Comparison of ENCODE assay signal across 1 cellular context in the genomic region with DNA sequence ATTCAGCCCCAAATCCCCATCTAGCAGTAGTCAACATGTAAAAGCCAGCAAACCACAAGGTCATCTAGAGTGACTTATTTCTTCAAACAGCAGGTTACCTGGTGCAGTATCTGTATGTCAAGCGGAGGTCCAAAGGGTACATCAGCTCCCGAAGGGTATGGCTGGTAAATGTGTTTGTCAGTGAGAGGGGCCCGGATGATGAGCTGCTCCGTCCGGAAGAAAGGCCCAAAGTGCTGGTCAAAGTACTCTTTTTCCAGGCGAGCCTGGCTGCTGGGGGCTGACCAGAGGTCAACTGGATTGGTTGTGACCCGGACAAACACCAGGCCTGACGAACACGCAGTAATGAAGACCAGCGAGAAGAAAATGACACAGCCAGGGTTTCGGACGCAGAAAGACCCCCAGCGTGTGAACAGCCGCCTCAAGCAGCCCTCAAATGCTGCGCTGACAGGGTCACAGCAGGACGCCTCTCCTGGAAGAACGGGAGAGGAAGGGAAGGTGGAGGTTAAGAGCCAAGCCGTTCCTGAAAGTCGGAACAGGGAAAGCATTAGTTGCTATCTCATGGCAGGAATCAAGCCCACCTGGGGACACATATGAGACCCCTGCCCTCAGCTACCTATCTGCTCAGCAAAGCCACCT.
TF ChIP-seq lines count a peak whose summit lies in the region.

No MANE protein-coding gene starts in this region.

TF ChIP-seq in HepG2, 621 proteins besides CTCF, POLR2A, EP300 and RAD21 (continued from another document and continues in another):
- TF ChIP-seq, protein P1, sequence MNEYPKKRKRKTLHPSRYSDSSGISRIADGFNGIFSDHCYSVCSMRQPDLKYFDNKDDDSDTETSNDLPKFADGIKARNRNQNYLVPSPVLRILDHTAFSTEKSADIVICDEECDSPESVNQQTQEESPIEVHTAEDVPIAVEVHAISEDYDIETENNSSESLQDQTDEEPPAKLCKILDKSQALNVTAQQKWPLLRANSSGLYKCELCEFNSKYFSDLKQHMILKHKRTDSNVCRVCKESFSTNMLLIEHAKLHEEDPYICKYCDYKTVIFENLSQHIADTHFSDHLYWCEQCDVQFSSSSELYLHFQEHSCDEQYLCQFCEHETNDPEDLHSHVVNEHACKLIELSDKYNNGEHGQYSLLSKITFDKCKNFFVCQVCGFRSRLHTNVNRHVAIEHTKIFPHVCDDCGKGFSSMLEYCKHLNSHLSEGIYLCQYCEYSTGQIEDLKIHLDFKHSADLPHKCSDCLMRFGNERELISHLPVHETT (CRISPR knock-in tag; conservative IDR thresholded peaks at IDR 0.05) = 0 out of 2 replicates have a peak, but pooled peaks have one; percentile 38
- no peak for TF ChIP-seq REXO4 (CRISPR knock-in tag; IDR thresholded peaks at IDR 0.05; ENCODE audit: borderline replicate concordance)
- TF ChIP-seq NKX3-1 (CRISPR knock-in tag; IDR thresholded peaks at IDR 0.05) = no peak
- peak; percentile 60; the same call in 1 of the 2 replicates for TF ChIP-seq KDM1A (CRISPR knock-in tag; IDR thresholded peaks at IDR 0.05)
- no peak for TF ChIP-seq TBL1XR1 (IDR thresholded peaks at IDR 0.05; ENCODE audit: borderline replicate concordance, low read length, partially characterized antibody)
- TF ChIP-seq ZNF251 (CRISPR knock-in tag; IDR thresholded peaks at IDR 0.05) = no peak
- TF ChIP-seq, protein P2, sequence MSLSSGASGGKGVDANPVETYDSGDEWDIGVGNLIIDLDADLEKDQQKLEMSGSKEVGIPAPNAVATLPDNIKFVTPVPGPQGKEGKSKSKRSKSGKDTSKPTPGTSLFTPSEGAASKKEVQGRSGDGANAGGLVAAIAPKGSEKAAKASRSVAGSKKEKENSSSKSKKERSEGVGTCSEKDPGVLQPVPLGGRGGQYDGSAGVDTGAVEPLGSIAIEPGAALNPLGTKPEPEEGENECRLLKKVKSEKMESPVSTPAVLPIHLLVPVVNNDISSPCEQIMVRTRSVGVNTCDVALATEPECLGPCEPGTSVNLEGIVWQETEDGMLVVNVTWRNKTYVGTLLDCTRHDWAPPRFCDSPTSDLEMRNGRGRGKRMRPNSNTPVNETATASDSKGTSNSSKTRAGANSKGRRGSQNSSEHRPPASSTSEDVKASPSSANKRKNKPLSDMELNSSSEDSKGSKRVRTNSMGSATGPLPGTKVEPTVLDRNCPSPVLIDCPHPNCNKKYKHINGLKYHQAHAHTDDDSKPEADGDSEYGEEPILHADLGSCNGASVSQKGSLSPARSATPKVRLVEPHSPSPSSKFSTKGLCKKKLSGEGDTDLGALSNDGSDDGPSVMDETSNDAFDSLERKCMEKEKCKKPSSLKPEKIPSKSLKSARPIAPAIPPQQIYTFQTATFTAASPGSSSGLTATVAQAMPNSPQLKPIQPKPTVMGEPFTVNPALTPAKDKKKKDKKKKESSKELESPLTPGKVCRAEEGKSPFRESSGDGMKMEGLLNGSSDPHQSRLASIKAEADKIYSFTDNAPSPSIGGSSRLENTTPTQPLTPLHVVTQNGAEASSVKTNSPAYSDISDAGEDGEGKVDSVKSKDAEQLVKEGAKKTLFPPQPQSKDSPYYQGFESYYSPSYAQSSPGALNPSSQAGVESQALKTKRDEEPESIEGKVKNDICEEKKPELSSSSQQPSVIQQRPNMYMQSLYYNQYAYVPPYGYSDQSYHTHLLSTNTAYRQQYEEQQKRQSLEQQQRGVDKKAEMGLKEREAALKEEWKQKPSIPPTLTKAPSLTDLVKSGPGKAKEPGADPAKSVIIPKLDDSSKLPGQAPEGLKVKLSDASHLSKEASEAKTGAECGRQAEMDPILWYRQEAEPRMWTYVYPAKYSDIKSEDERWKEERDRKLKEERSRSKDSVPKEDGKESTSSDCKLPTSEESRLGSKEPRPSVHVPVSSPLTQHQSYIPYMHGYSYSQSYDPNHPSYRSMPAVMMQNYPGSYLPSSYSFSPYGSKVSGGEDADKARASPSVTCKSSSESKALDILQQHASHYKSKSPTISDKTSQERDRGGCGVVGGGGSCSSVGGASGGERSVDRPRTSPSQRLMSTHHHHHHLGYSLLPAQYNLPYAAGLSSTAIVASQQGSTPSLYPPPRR (CRISPR knock-in tag; IDR thresholded peaks at IDR 0.05; ENCODE audit: borderline replicate concordance) = peak; percentile 78
- TF ChIP-seq HDAC2 (CRISPR knock-in tag; IDR thresholded peaks at IDR 0.05) = peak; percentile 92
- TF ChIP-seq, protein P3, sequence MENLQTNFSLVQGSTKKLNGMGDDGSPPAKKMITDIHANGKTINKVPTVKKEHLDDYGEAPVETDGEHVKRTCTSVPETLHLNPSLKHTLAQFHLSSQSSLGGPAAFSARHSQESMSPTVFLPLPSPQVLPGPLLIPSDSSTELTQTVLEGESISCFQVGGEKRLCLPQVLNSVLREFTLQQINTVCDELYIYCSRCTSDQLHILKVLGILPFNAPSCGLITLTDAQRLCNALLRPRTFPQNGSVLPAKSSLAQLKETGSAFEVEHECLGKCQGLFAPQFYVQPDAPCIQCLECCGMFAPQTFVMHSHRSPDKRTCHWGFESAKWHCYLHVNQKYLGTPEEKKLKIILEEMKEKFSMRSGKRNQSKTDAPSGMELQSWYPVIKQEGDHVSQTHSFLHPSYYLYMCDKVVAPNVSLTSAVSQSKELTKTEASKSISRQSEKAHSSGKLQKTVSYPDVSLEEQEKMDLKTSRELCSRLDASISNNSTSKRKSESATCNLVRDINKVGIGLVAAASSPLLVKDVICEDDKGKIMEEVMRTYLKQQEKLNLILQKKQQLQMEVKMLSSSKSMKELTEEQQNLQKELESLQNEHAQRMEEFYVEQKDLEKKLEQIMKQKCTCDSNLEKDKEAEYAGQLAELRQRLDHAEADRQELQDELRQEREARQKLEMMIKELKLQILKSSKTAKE (CRISPR knock-in tag; IDR thresholded peaks at IDR 0.05; ENCODE audit: borderline replicate concordance) = peak; percentile 79
- TF ChIP-seq, protein P4, sequence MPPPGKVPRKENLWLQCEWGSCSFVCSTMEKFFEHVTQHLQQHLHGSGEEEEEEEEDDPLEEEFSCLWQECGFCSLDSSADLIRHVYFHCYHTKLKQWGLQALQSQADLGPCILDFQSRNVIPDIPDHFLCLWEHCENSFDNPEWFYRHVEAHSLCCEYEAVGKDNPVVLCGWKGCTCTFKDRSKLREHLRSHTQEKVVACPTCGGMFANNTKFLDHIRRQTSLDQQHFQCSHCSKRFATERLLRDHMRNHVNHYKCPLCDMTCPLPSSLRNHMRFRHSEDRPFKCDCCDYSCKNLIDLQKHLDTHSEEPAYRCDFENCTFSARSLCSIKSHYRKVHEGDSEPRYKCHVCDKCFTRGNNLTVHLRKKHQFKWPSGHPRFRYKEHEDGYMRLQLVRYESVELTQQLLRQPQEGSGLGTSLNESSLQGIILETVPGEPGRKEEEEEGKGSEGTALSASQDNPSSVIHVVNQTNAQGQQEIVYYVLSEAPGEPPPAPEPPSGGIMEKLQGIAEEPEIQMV (CRISPR knock-in tag; IDR thresholded peaks at IDR 0.05; ENCODE audit: low read depth) = no peak
- TF ChIP-seq AGO1 (IDR thresholded peaks at IDR 0.05; ENCODE audit: low read depth, low read length, poor library complexity, severe bottlenecking) = no peak
- peak; percentile 84 for TF ChIP-seq KDM2A (CRISPR knock-in tag; IDR thresholded peaks at IDR 0.05; ENCODE audit: borderline replicate concordance, low read depth)
- TF ChIP-seq ZNF292 (CRISPR knock-in tag; IDR thresholded peaks at IDR 0.05; ENCODE audit: borderline replicate concordance, low read depth) = peak; percentile 80
- TF ChIP-seq ZNF510 (CRISPR knock-in tag; IDR thresholded peaks at IDR 0.05; ENCODE audit: low read depth) = no peak
- no peak for TF ChIP-seq HOXA9 (CRISPR knock-in tag; IDR thresholded peaks at IDR 0.05; ENCODE audit: borderline replicate concordance)
- TF ChIP-seq, protein P5, sequence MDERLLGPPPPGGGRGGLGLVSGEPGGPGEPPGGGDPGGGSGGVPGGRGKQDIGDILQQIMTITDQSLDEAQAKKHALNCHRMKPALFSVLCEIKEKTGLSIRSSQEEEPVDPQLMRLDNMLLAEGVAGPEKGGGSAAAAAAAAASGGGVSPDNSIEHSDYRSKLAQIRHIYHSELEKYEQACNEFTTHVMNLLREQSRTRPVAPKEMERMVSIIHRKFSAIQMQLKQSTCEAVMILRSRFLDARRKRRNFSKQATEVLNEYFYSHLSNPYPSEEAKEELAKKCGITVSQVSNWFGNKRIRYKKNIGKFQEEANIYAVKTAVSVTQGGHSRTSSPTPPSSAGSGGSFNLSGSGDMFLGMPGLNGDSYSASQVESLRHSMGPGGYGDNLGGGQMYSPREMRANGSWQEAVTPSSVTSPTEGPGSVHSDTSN (CRISPR knock-in tag; IDR thresholded peaks at IDR 0.05) = no peak
- TF ChIP-seq, protein P6, sequence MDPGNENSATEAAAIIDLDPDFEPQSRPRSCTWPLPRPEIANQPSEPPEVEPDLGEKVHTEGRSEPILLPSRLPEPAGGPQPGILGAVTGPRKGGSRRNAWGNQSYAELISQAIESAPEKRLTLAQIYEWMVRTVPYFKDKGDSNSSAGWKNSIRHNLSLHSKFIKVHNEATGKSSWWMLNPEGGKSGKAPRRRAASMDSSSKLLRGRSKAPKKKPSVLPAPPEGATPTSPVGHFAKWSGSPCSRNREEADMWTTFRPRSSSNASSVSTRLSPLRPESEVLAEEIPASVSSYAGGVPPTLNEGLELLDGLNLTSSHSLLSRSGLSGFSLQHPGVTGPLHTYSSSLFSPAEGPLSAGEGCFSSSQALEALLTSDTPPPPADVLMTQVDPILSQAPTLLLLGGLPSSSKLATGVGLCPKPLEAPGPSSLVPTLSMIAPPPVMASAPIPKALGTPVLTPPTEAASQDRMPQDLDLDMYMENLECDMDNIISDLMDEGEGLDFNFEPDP (CRISPR knock-in tag; conservative IDR thresholded peaks at IDR 0.05) = no peak
- TF ChIP-seq MAFG (CRISPR knock-in tag; IDR thresholded peaks at IDR 0.05) = no peak
- peak; percentile 65; the same call in 1 of the 2 replicates for TF ChIP-seq SMAD9 (CRISPR knock-in tag; IDR thresholded peaks at IDR 0.05)
- TF ChIP-seq MXI1 (IDR thresholded peaks at IDR 0.05; ENCODE audit: borderline replicate concordance, low read depth, low read length) = peak; percentile 66; the same call in 1 of the 3 replicates
- no peak for TF ChIP-seq ZIK1 (CRISPR knock-in tag; IDR thresholded peaks at IDR 0.05; ENCODE audit: borderline replicate concordance, low read depth)
- TF ChIP-seq, protein P7, sequence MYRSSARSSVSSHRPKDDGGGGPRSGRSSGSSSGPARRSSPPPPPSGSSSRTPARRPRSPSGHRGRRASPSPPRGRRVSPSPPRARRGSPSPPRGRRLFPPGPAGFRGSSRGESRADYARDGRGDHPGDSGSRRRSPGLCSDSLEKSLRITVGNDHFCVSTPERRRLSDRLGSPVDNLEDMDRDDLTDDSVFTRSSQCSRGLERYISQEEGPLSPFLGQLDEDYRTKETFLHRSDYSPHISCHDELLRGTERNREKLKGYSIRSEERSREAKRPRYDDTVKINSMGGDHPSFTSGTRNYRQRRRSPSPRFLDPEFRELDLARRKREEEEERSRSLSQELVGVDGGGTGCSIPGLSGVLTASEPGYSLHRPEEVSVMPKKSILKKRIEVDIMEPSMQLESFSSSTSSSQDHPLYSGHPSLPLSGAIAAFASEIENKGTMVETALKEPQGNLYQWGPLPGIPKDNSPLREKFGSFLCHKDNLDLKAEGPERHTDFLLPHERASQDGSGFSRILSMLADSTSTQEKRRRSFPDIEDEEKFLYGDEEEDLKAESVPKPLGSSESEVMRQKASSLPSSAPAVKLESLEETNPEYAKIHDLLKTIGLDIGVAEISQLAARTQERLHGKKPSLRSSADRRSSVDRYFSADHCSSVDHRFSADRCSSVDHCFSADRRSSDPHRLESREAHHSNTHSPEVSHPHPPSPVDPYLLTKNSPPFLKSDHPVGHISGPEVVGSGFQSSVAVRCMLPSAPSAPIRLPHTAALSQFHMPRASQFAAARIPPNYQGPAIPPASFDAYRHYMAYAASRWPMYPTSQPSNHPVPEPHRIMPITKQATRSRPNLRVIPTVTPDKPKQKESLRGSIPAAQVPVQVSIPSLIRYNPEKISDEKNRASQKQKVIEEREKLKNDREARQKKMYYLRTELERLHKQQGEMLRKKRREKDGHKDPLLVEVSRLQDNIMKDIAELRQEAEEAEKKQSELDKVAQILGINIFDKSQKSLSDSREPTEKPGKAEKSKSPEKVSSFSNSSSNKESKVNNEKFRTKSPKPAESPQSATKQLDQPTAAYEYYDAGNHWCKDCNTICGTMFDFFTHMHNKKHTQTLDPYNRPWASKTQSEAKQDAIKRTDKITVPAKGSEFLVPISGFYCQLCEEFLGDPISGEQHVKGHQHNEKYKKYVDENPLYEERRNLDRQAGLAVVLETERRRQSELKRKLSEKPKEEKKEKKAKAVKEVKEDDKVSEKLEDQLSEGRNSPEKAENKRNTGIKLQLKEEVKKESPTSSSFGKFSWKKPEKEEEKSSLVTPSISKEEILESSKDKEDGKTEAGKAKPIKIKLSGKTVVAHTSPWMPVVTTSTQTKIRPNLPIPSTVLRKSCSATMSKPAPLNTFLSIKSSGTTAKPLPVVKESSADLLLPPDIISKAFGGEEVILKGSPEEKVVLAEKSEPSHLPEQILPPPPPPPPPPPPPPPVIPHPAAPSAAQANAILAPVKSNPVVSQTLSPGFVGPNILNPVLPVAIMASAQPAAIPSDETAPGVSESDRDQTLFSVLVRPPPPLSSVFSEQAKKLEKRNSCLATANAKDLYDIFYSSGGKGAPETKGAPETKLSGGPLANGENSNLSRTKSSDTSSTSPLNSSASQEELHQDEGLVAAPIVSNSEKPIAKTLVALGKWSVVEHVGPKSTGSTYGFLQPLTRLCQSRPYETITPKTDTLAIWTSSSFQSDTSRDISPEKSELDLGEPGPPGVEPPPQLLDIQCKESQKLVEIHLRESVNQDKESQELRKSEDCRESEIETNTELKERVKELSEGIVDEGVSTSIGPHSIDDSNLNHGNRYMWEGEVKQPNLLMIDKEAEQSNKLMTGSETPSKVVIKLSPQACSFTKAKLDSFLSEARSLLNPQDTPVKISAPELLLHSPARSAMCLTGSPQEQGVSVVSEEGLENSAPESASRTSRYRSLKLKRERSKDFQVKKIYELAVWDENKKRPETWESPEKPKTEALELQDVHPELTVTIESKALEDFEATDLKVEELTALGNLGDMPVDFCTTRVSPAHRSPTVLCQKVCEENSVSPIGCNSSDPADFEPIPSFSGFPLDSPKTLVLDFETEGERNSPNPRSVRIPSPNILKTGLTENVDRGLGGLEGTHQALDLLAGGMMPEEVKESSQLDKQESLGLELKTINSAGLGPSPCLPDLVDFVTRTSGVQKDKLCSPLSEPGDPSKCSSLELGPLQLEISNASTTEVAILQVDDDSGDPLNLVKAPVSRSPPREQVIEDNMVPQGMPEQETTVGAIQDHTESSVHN (CRISPR knock-in tag; IDR thresholded peaks at IDR 0.05) = no peak
- TF ChIP-seq MTF2 (CRISPR knock-in tag; IDR thresholded peaks at IDR 0.05; ENCODE audit: borderline replicate concordance) = no peak
- TF ChIP-seq ZBTB7B (CRISPR knock-in tag; IDR thresholded peaks at IDR 0.05) = peak; percentile 98
- TF ChIP-seq ZNF101 (CRISPR knock-in tag; IDR thresholded peaks at IDR 0.05; ENCODE audit: borderline replicate concordance, low read depth) = no peak
- no peak for TF ChIP-seq ZNF616 (CRISPR knock-in tag; IDR thresholded peaks at IDR 0.05; ENCODE audit: low read depth)
- peak; percentile 78; the same call in 1 of the 2 replicates for TF ChIP-seq SMYD3 (CRISPR knock-in tag; IDR thresholded peaks at IDR 0.05)
- TF ChIP-seq DNMT1 (CRISPR knock-in tag; IDR thresholded peaks at IDR 0.05) = 0 out of 2 replicates have a peak, but pooled peaks have one; percentile 33
- peak; percentile 45; the same call in 1 of the 2 replicates for TF ChIP-seq ZNF768 (CRISPR knock-in tag; IDR thresholded peaks at IDR 0.05)
- peak; percentile 93; the same call in 1 of the 2 replicates for TF ChIP-seq ZNF788 (CRISPR knock-in tag; IDR thresholded peaks at IDR 0.05; ENCODE audit: borderline replicate concordance)
- no peak for TF ChIP-seq MAF1 (CRISPR knock-in tag; IDR thresholded peaks at IDR 0.05; ENCODE audit: borderline replicate concordance)
